ENCODE assay signal across 1 cellular context in genomic region chr14:23361320-23361719, GRCh38.
A peak's percentile ranks its signal among the peaks of the same experiment; 100 is the strongest.
TF ChIP-seq lines count a peak whose summit lies in the region.

No MANE protein-coding gene starts in this region.

TF ChIP-seq in HepG2, 621 proteins besides CTCF, POLR2A, EP300 and RAD21:
- TF ChIP-seq ZBTB49 (CRISPR knock-in tag; IDR thresholded peaks at IDR 0.05; ENCODE audit: borderline replicate concordance): no peak
- no peak for TF ChIP-seq MIER2 (CRISPR knock-in tag; IDR thresholded peaks at IDR 0.05)
- peak; percentile 7; the same call in 1 of the 2 replicates for TF ChIP-seq SMC3 (IDR thresholded peaks at IDR 0.05; ENCODE audit: low read length)
- no peak for TF ChIP-seq FOXP1 (IDR thresholded peaks at IDR 0.05)
- no peak for TF ChIP-seq FOXP1 (CRISPR knock-in tag; IDR thresholded peaks at IDR 0.05)
- TF ChIP-seq PPARG (CRISPR knock-in tag; conservative IDR thresholded peaks at IDR 0.05): no peak
- no peak for TF ChIP-seq ZNF878 (CRISPR knock-in tag; IDR thresholded peaks at IDR 0.05)
- TF ChIP-seq CENPT (CRISPR knock-in tag; IDR thresholded peaks at IDR 0.05; ENCODE audit: low read depth): no peak
- TF ChIP-seq SSRP1 (CRISPR knock-in tag; IDR thresholded peaks at IDR 0.05): no peak
- no peak for TF ChIP-seq MED13 (CRISPR knock-in tag; IDR thresholded peaks at IDR 0.05)
